8 cellular contexts compared by ENCODE assay signal in genomic region chr5:97231025-97231636, GRCh38.
A peak's percentile ranks its signal among the peaks of the same experiment; 100 is the strongest.
DNase-seq lines count a peak whose midpoint lies in the region; ATAC-seq, FAIRE-seq and TF ChIP-seq lines count a peak whose summit lies in the region.

No MANE protein-coding gene starts in this region.

- TF ChIP-seq CTCF in D721Med (IDR thresholded peaks at IDR 0.05; ENCODE audit: insufficient read depth, missing control alignments) (peak; percentile 85), VCaP (conservative IDR thresholded peaks at IDR 0.05) (peak; percentile 96), foreskin fibroblast (IDR thresholded peaks at IDR 0.05; ENCODE audit: low read depth, low read length) (peak; percentile 78), neutrophil (IDR thresholded peaks at IDR 0.05) (peak; percentile 37)

- H3K27ac ChIP-seq in VCaP: no peak overlapping the region
- no peak overlapping the region for H3K27ac ChIP-seq in neutrophil

- DNase-seq in D721Med (ENCODE audit: insufficient read length, low spot score): no peak
- DNase-seq in NCI-H2107 (lab: John Stamatoyannopoulos, UW): peak; percentile 10
- DNase-seq in foreskin fibroblast: peak; percentile 66 to 88
- no peak for DNase-seq in activated gamma-delta T cell (lab: John Stamatoyannopoulos, UW)

- ATAC-seq in GM18909 (IDR thresholded peaks at IDR 0.05; ENCODE audit: poor library complexity, unreplicated experiment): peak; percentile 97
- peak; percentile 98 for ATAC-seq in HG03103 (IDR thresholded peaks at IDR 0.05; ENCODE audit: low read depth, unreplicated experiment)

- peak; percentile 91 for FAIRE-seq in D721Med (lab: Jason Lieb, UNC)

- H3K9me3 ChIP-seq in neutrophil: no peaks in the 10 kb centered on the region

- H3K27me3 ChIP-seq in neutrophil: no peaks in the 10 kb centered on the region

- no peak overlapping the region for H3K4me3 ChIP-seq in foreskin fibroblast (ENCODE audit: low read depth in 1 of 2, low read length in 2 of 2)
- no peak overlapping the region for H3K4me3 ChIP-seq in neutrophil (ENCODE audit: low read depth in 1 of 2, low read length in 1 of 2)

- H3K4me1 ChIP-seq in neutrophil (ENCODE audit: control insufficient read depth in 1 of 2, insufficient read depth in 1 of 2, low read depth in 1 of 2, low read length in 1 of 2): no peaks in the 10 kb centered on the region

- H3K36me3 ChIP-seq in neutrophil: no peaks in the 10 kb centered on the region

Comparison
In these comparisons a context has a peak if more than half of its experiments do, and no peak if none do; other contexts are left out.
1. DNase-seq: peak in NCI-H2107 (single experiment) and foreskin fibroblast (2 of 2); none in D721Med (single experiment) and activated gamma-delta T cell (single experiment).
2. CTCF ChIP-seq: peak in every context shown above with its lines; median percentile 96 in VCaP; 85 in D721Med; 78 in foreskin fibroblast; 37 in neutrophil.